In the genomic region with DNA sequence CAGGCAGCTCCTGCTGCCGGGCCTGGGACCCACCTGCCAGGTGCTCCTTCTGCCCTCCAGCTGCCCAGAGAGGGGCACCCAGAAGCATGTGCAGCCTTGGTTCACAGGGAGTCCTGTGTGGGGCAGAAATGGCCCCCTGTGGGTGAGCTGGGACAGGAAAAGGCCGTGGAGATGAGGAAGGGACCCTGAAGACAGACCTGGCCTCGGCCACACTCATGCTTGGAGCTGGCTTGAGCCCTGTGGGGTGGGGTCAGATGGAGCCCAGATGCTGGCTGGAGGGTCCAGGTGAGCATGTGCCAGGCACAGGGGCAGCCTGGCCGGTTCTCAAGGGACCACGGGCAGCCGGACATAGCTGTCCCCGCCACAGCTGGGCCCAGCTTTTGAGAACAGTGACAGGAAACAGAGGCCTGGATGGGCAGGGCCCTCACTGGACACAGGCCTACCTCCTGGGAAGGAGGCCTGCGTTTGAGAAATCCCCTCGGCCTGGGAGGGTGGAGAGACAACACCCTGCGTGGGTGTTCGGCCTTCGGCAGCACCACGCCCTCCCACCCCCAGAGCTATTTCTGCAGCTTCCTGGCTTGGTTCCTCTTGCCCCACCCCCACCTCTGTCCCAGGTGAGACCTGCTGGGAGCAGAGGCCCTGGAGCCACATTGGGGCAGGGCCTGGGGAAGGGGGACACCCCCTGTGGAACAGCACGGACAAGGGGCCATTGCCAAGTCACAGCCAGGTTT, we compare ENCODE assay signal across 9 cellular contexts.
DNase-seq lines count a peak whose midpoint lies in the region; ATAC-seq and TF ChIP-seq lines count a peak whose summit lies in the region.
"Had no signal": no experiment of that assay in that cellular context is flagged by ENCODE, and none has a peak within 500 bp of the region (broad histone marks: within the 10 kb centered on the region; RNA-seq: fewer than 3 reads in every experiment).

No MANE protein-coding gene starts in this region.

- intact Hi-C loops in left lung (cut with DNase I): no loop called here

- DNase-seq in GM20000 (ENCODE audit: low spot score) (peak; percentile 80), left lung (peak; percentile 67 to 71), germinal center (ENCODE audit: low spot score) (no peak), GF-D8 (lab: John Stamatoyannopoulos, UW) (no peak)
- peak; percentile 24 for DNase-seq in activated naive CD8-positive, alpha-beta T cell treated with anti-CD3 and anti-CD28 coated beads, Interleukin-2, amount 10 ng/mL, durations not matched to agents 7 days and 5 days

- no peaks in the 10 kb centered on the region for H3K79me2 ChIP-seq in ACC112 (ENCODE audit: control insufficient read depth, insufficient read depth, low read length, unreplicated experiment)

- H3K4me3 ChIP-seq in ACC112 (ENCODE audit: low read depth, low read length) (no peak overlapping the region), left lung (no peak overlapping the region)
- H3K4me3 ChIP-seq: neural progenitor cell had no signal

- H3K9me3 Mint-ChIP-seq in activated naive CD8-positive, alpha-beta T cell treated with anti-CD3 and anti-CD28 coated beads, Interleukin-2, amount 10 ng/mL, durations not matched to agents 7 days and 5 days: no peaks in the 10 kb centered on the region
- H3K9me3 Mint-ChIP-seq: neural progenitor cell had no signal

- no peak overlapping the region for H3K27ac ChIP-seq in ACC112 (ENCODE audit: low read depth, low read length)
- peak overlapping the region in 1 of 2 donors; percentile 63 for H3K27ac ChIP-seq in left lung
- H3K27ac ChIP-seq: neural progenitor cell had no signal

- POLR2A ChIA-PET in activated naive CD8-positive, alpha-beta T cell treated with anti-CD3 and anti-CD28 coated beads, Interleukin-2, amount 10 ng/mL, durations not matched to agents 7 days and 5 days (lab: Charles Lee): interaction anchor here (0.9 kb wide), 1 partner anchor 8 kb away, joined by 3 read pairs; no protein-coding TSS in a partner anchor

- H3K27me3 ChIP-seq in ACC112 (ENCODE audit: insufficient read depth, low read length) (no peaks in the 10 kb centered on the region), left lung (peaks cover 0 to 10% of the 10 kb centered on the region in 2 donors)
- H3K27me3 ChIP-seq: neural progenitor cell had no signal

- no peaks in the 10 kb centered on the region for H3K36me3 ChIP-seq in ACC112 (ENCODE audit: insufficient read depth, low read length)
- H3K36me3 ChIP-seq in left lung: no peaks in the 10 kb centered on the region
- H3K36me3 ChIP-seq: neural progenitor cell had no signal

- H3K27ac Mint-ChIP-seq in activated naive CD8-positive, alpha-beta T cell treated with anti-CD3 and anti-CD28 coated beads, Interleukin-2, amount 10 ng/mL, durations not matched to agents 7 days and 5 days: no peak overlapping the region
- H3K27ac Mint-ChIP-seq: neural progenitor cell had no signal

- no peaks in the 10 kb centered on the region for H3K27me3 Mint-ChIP-seq in activated naive CD8-positive, alpha-beta T cell treated with anti-CD3 and anti-CD28 coated beads, Interleukin-2, amount 10 ng/mL, durations not matched to agents 7 days and 5 days

- no peak for ATAC-seq in activated naive CD8-positive, alpha-beta T cell treated with anti-CD3 and anti-CD28 coated beads, Interleukin-2, amount 10 ng/mL, durations not matched to agents 7 days and 5 days (ENCODE audit: low read depth)
- ATAC-seq in left lung: peak; percentile 53
- ATAC-seq in HG02642 (IDR thresholded peaks at IDR 0.05; ENCODE audit: poor library complexity, unreplicated experiment): no peak
- no peak for ATAC-seq in HG03280 (IDR thresholded peaks at IDR 0.05; ENCODE audit: unreplicated experiment)

- TF ChIP-seq CTCF in GM20000 (IDR thresholded peaks at IDR 0.05; ENCODE audit: extremely low read depth, missing control alignments) (no peak), left lung (IDR thresholded peaks at IDR 0.05) (no peak)

- no peak overlapping the region for H3K4me3 Mint-ChIP-seq in activated naive CD8-positive, alpha-beta T cell treated with anti-CD3 and anti-CD28 coated beads, Interleukin-2, amount 10 ng/mL, durations not matched to agents 7 days and 5 days
- H3K4me3 Mint-ChIP-seq: neural progenitor cell had no signal

- H3K36me3 Mint-ChIP-seq in activated naive CD8-positive, alpha-beta T cell treated with anti-CD3 and anti-CD28 coated beads, Interleukin-2, amount 10 ng/mL, durations not matched to agents 7 days and 5 days: no peaks in the 10 kb centered on the region
- H3K36me3 Mint-ChIP-seq: neural progenitor cell had no signal

- peaks cover 9% of the 10 kb centered on the region for H3K4me1 ChIP-seq in ACC112 (ENCODE audit: control insufficient read depth, insufficient read depth, low read length, unreplicated experiment)
- peaks cover 16 to 41% of the 10 kb centered on the region in 2 donors for H3K4me1 ChIP-seq in left lung

- peak overlapping the region; percentile 42 for H2AFZ ChIP-seq in ACC112 (ENCODE audit: low read length, unreplicated experiment)
- H2AFZ ChIP-seq: neural progenitor cell had no signal

- H3K9me3 ChIP-seq in left lung: no peaks in the 10 kb centered on the region

- peaks cover 25% of the 10 kb centered on the region for H3K4me1 Mint-ChIP-seq in activated naive CD8-positive, alpha-beta T cell treated with anti-CD3 and anti-CD28 coated beads, Interleukin-2, amount 10 ng/mL, durations not matched to agents 7 days and 5 days

Comparison
In these comparisons a context has a peak if more than half of its experiments do, and no peak if none do; other contexts are left out.
1. DNase-seq: peak in GM20000 (single experiment), activated naive CD8-positive, alpha-beta T cell treated with anti-CD3 and anti-CD28 coated beads, Interleukin-2, amount 10 ng/mL, durations not matched to agents 7 days and 5 days (single experiment) and left lung (2 of 2); none in germinal center (single experiment) and GF-D8 (single experiment).